Comparison of ENCODE assay signal across 23 cellular contexts in the genomic region with DNA sequence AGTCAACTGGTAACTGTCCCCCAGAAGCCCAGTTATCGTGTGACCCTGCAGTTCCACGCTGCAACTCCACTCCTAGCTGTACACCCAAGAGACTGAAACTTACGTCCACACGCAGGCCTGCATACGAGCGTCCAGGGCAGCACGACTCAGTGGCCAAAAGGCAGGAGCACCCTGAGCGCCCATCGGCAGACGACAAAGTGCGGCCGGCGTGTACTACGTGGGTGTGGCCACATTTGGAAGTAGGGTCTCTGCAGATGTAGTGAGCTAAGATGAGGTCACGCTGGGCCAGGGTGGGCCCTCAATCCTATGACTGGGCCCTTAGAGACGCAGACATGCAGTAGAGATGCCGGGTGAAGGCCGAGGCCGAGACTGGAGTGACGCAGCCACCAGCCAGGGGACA. TPM values are rescaled to one million over a fixed set of nuclear protein-coding genes. Genes with fewer than 3 reads are reported as not detected.
A peak's percentile ranks its signal among the peaks of the same experiment; 100 is the strongest.
DNase-seq lines count a peak whose midpoint lies in the region; ATAC-seq and TF ChIP-seq lines count a peak whose summit lies in the region.
"Had no signal": no experiment of that assay in that cellular context is flagged by ENCODE, and none has a peak within 500 bp of the region (broad histone marks: within the 10 kb centered on the region; RNA-seq: fewer than 3 reads in every experiment).

No MANE protein-coding gene starts in this region.

- H3K9me1 ChIP-seq in IMR-90 (ENCODE audit: insufficient read depth, low read length): no peaks in the 10 kb centered on the region

- H3K9me3 Mint-ChIP-seq in Caco-2 (ENCODE audit: unreplicated experiment) (no peaks in the 10 kb centered on the region), nephron progenitor cell (no peaks in the 10 kb centered on the region), neural progenitor cell (no peaks in the 10 kb centered on the region)
- H3K9me3 Mint-ChIP-seq: CD14-positive monocyte; CD4-positive, alpha-beta memory T cell; CD4-positive, CD25-positive, alpha-beta regulatory T cell; CD8-positive, alpha-beta memory T cell had no signal

- ATAC-seq in IMR-90 (ENCODE audit: low read depth) (no peak), GM21360 (IDR thresholded peaks at IDR 0.05; ENCODE audit: unreplicated experiment) (no peak), HG02981 (IDR thresholded peaks at IDR 0.05; ENCODE audit: unreplicated experiment) (no peak)
- ATAC-seq: GM12878 had no signal

- no peak overlapping the region for H2BK15ac ChIP-seq in IMR-90 (ENCODE audit: low read depth, low read length)

- H3K27me3 Mint-ChIP-seq in Caco-2 (ENCODE audit: insufficient read depth, unreplicated experiment) (no peaks in the 10 kb centered on the region), nephron progenitor cell (ENCODE audit: low read depth, poor library complexity) (no peaks in the 10 kb centered on the region), neural progenitor cell (ENCODE audit: insufficient read depth, low read depth) (peaks cover 8% of the 10 kb centered on the region)
- H3K27me3 Mint-ChIP-seq: CD4-positive, alpha-beta memory T cell; CD4-positive, CD25-positive, alpha-beta regulatory T cell; CD8-positive, alpha-beta memory T cell had no signal

- no peak overlapping the region for H3K14ac ChIP-seq in IMR-90 (replicated peaks; ENCODE audit: low read depth, low read length)

- H3K56ac ChIP-seq in IMR-90 (ENCODE audit: extremely low read depth, insufficient read depth, low read length): no peak overlapping the region

- no peak overlapping the region for H2BK20ac ChIP-seq in IMR-90 (ENCODE audit: low read depth, low read length)

- H3F3A ChIP-seq in neural progenitor cell (ENCODE audit: low read depth): no peaks in the 10 kb centered on the region

- no peak overlapping the region for H3K4me2 ChIP-seq in IMR-90 (ENCODE audit: low read depth, low read length)
- no peak overlapping the region for H3K4me2 ChIP-seq in neural progenitor cell
- H3K4me2 ChIP-seq: BLaER1 had no signal

- no peak overlapping the region for H2BK120ac ChIP-seq in IMR-90 (ENCODE audit: low read depth, low read length)

- peaks cover 24% of the 10 kb centered on the region for H3K36me3 Mint-ChIP-seq in Caco-2 (ENCODE audit: insufficient read depth, unreplicated experiment)
- H3K36me3 Mint-ChIP-seq in nephron progenitor cell (ENCODE audit: low read depth): no peaks in the 10 kb centered on the region
- no peaks in the 10 kb centered on the region for H3K36me3 Mint-ChIP-seq in neural progenitor cell

- no peak for TF ChIP-seq POLR2A in IMR-90 (IDR thresholded peaks at IDR 0.05; ENCODE audit: low read depth, low read length)

- no TSS peak for BruUV-seq in Caco-2 (replicated peaks; lab: Mats Ljungman, UMichigan)
- BruUV-seq in IMR-90 (replicated peaks; lab: Mats Ljungman, UMichigan): no TSS peak

- H3K4me3 ChIP-seq in Caco-2 (ENCODE audit: low read depth, low read length) (no peak overlapping the region), IMR-90 (ENCODE audit: insufficient read depth, low read depth, low read length) (no peak overlapping the region), neural progenitor cell (no peak overlapping the region)
- H3K4me3 ChIP-seq: BLaER1, GM12878 had no signal

- H3K27ac Mint-ChIP-seq in Caco-2 (ENCODE audit: unreplicated experiment): peak overlapping the region; percentile 3
- H3K27ac Mint-ChIP-seq in nephron progenitor cell: peak overlapping the region; percentile 77
- H3K27ac Mint-ChIP-seq in neural progenitor cell: no peak overlapping the region

- no peak overlapping the region for H3K23ac ChIP-seq in IMR-90 (ENCODE audit: low read depth, low read length)

- no peaks in the 10 kb centered on the region for H3K9me3 ChIP-seq in Caco-2
- H3K9me3 ChIP-seq in IMR-90 (ENCODE audit: control insufficient read depth, insufficient read depth, low read length): no peaks in the 10 kb centered on the region
- no peaks in the 10 kb centered on the region for H3K9me3 ChIP-seq in neural progenitor cell (ENCODE audit: low read depth)
- H3K9me3 ChIP-seq: BE2C, BLaER1 had no signal

- H3K4me1 ChIP-seq in Caco-2 (no peaks in the 10 kb centered on the region), IMR-90 (ENCODE audit: control insufficient read depth, insufficient read depth, low read length) (peaks cover 3% of the 10 kb centered on the region; the same call in 1 of the 2 replicates), neural progenitor cell (no peaks in the 10 kb centered on the region)
- H3K4me1 ChIP-seq: BE2C had no signal

- H4K5ac ChIP-seq in IMR-90 (ENCODE audit: low read depth, low read length): no peak overlapping the region

- no peaks in the 10 kb centered on the region for H3K79me2 ChIP-seq in neural progenitor cell (ENCODE audit: low read depth)

- H4K8ac ChIP-seq in IMR-90 (ENCODE audit: low read depth in 2 of 2, low read length in 2 of 2): no peak overlapping the region

- POLR2A ChIA-PET in Caco-2 (lab: Charles Lee): no interaction called here
- POLR2A ChIA-PET in IMR-90 (lab: Charles Lee; ENCODE audit: unreplicated experiment): no interaction called here
- POLR2A ChIA-PET in GM10248 (lab: Yijun Ruan, JAX): no interaction called here

- no peak overlapping the region for H3K18ac ChIP-seq in IMR-90 (ENCODE audit: low read depth, low read length)

- WGBS in IMR-90 (ENCODE audit: extremely low coverage in 2 of 2, insufficient read length in 1 of 2), 2 experiments: 91% methylated on average over 13 of the region's 20 CpGs; no CpG with 5 or more reads in 1 of the 2 experiments

- H3K4me1 Mint-ChIP-seq in Caco-2 (ENCODE audit: low read depth, unreplicated experiment): no peaks in the 10 kb centered on the region
- H3K4me1 Mint-ChIP-seq in nephron progenitor cell: peaks cover 8% of the 10 kb centered on the region
- H3K4me1 Mint-ChIP-seq in neural progenitor cell: peaks cover 3% of the 10 kb centered on the region

- in situ Hi-C loops in IMR-90 (cut with MboI; ENCODE audit: low sequenced_read_pairs): no loop called here

- intact Hi-C loops in Caco-2 (cut with micrococcal nuclease; ENCODE audit: unreplicated experiment): no loop called here
- intact Hi-C loops in IMR-90 (cut with micrococcal nuclease): no loop called here

- H3K27me3 ChIP-seq in Caco-2 (replicated peaks; ENCODE audit: control insufficient read depth, insufficient read depth, low read length) (no peaks in the 10 kb centered on the region), IMR-90 (ENCODE audit: control insufficient read depth, insufficient read depth, low read length) (no peaks in the 10 kb centered on the region), neural progenitor cell (no peaks in the 10 kb centered on the region)
- H3K27me3 ChIP-seq: BE2C, BLaER1 had no signal

- no peak overlapping the region for H2AK5ac ChIP-seq in IMR-90 (ENCODE audit: low read depth, low read length)

- H3K27ac ChIP-seq in IMR-90 (ENCODE audit: insufficient read depth, low read length) (no peak overlapping the region), neural progenitor cell (no peak overlapping the region)
- H3K27ac ChIP-seq: BLaER1 had no signal

- CTCF ChIA-PET in Caco-2 (lab: Charles Lee) (no interaction called here), IMR-90 (lab: Yijun Ruan, JAX) (no interaction called here), GM10248 (lab: Yijun Ruan, JAX) (no interaction called here)

- no peak overlapping the region for H4K91ac ChIP-seq in IMR-90 (ENCODE audit: insufficient read depth, low read depth, low read length)

- peaks cover 4 to 16% of the 10 kb centered on the region in 2 experiments; a peak in 2 of 4 replicates for H3K79me1 ChIP-seq in IMR-90 (ENCODE audit: low read depth in 1 of 2, low read length in 2 of 2)

- H3K4me3 Mint-ChIP-seq in Caco-2 (ENCODE audit: unreplicated experiment) (no peak overlapping the region), nephron progenitor cell (no peak overlapping the region), neural progenitor cell (peak overlapping the region; percentile 24)
- H3K4me3 Mint-ChIP-seq: CD14-positive monocyte; CD4-positive, alpha-beta memory T cell; CD4-positive, CD25-positive, alpha-beta regulatory T cell; CD8-positive, alpha-beta memory T cell had no signal

- no peak overlapping the region for H3K4ac ChIP-seq in IMR-90 (ENCODE audit: low read depth, low read length)

- DNase-seq in Caco-2 (no peak), IMR-90 (no peak), nephron progenitor cell (no peak), neural progenitor cell (ENCODE audit: low spot score) (no peak), NCI-H69 (lab: John Stamatoyannopoulos, UW) (no peak), GM10248 (ENCODE audit: extremely low spot score) (no peak)
- DNase-seq: 8988T; ACHN; BE2C; Calu3; CD4-positive, alpha-beta memory T cell; CD4-positive, CD25-positive, alpha-beta regulatory T cell; CD8-positive, alpha-beta memory T cell; COR-L47; DMS79 treated with DMSO at 0.1 percent for 48 hours; GF-D8 had no signal

- H2AFZ ChIP-seq in IMR-90 (replicated peaks; ENCODE audit: low read length, poor library complexity): peak overlapping the region; percentile 33
- no peak overlapping the region for H2AFZ ChIP-seq in neural progenitor cell (replicated peaks)

- dilution Hi-C loops in IMR-90 (cut with HindIII; ENCODE audit: low sequenced_read_pairs, unreplicated experiment): no loop called here

- H3K36me3 ChIP-seq in Caco-2 (ENCODE audit: control insufficient read depth, insufficient read depth, low read length) (peaks cover 4% of the 10 kb centered on the region), IMR-90 (ENCODE audit: control insufficient read depth, insufficient read depth, low read length) (peaks cover 31% of the 10 kb centered on the region), neural progenitor cell (no peaks in the 10 kb centered on the region)
- H3K36me3 ChIP-seq: BE2C had no signal

- no peak overlapping the region for H2BK5ac ChIP-seq in IMR-90 (ENCODE audit: low read depth, low read length, poor library complexity, severe bottlenecking)

- H3K9ac ChIP-seq in IMR-90 (ENCODE audit: low read depth, low read length) (no peak overlapping the region), neural progenitor cell (no peak overlapping the region)
- H3K9ac ChIP-seq: BLaER1 had no signal

- H2AK9ac ChIP-seq in IMR-90 (replicated peaks; ENCODE audit: low read depth, low read length, poor library complexity): no peak overlapping the region

- no peak for TF ChIP-seq RAD21 in IMR-90 (IDR thresholded peaks at IDR 0.05; ENCODE audit: low read length)

- H4K20me1 ChIP-seq in IMR-90 (ENCODE audit: insufficient read depth, low read length) (0 out of 2 replicates have a peak, but pooled peaks cover 3% of the 10 kb centered on the region), neural progenitor cell (ENCODE audit: low read depth) (peaks cover 4% of the 10 kb centered on the region)

- no peak for TF ChIP-seq CTCF in Caco-2 (IDR thresholded peaks at IDR 0.05; ENCODE audit: insufficient read depth in 1 of 2, low read depth in 1 of 2, low read length in 1 of 2, severe bottlenecking in 1 of 2, unreplicated experiment in 1 of 2)
- TF ChIP-seq CTCF in IMR-90 (conservative IDR thresholded peaks at IDR 0.05; ENCODE audit: low read depth, low read length): no peak
- no peak for TF ChIP-seq CTCF in nephron progenitor cell (IDR thresholded peaks at IDR 0.05)
- TF ChIP-seq CTCF in neural progenitor cell (IDR thresholded peaks at IDR 0.05): no peak
- no peak for TF ChIP-seq CTCF in GM10248 (IDR thresholded peaks at IDR 0.05; ENCODE audit: control extremely low read depth, extremely low read depth, low read depth, missing control alignments)

RNA-seq across cellular contexts. Expression of a gene that starts 13.5 kb away (rescaled TPM):
- 55.3 and 57.8 TPM in 2 replicates for total RNA-seq in Caco-2 (2022)
- 7.2 TPM in 2 replicates for total RNA-seq in IMR-90 (2012; rRNA removed)
- polyA plus RNA-seq in IMR-90 (2012; rRNA removed): 30.2 and 32.5 TPM in 2 replicates
- polyA plus RNA-seq in IMR-90 (2012; cell fraction: cytosol; rRNA removed): 28.6 and 42.1 TPM in 2 replicates
- polyA plus RNA-seq in IMR-90 (2012; cell fraction: nucleus; rRNA removed; ENCODE audit: low replicate concordance): 24.8 and 44.6 TPM in 2 replicates
- total RNA-seq in neural progenitor cell (ENCODE audit: low replicate concordance): 5.0 and 11.6 TPM in 2 replicates

RNA-seq across cellular contexts. Expression of a gene that starts 13.7 kb away (rescaled TPM):
- total RNA-seq in Caco-2 (2022) (179 and 181 TPM in 2 replicates), IMR-90 (2012; rRNA removed) (84.2 and 102 TPM in 2 replicates), neural progenitor cell (ENCODE audit: low replicate concordance) (31.8 and 48.5 TPM in 2 replicates)
- polyA plus RNA-seq in IMR-90 (2012; rRNA removed): 109 and 112 TPM in 2 replicates
- 69.3 and 87.7 TPM in 2 replicates for polyA plus RNA-seq in IMR-90 (2012; cell fraction: cytosol; rRNA removed)
- 45.7 and 54.3 TPM in 2 replicates for polyA plus RNA-seq in IMR-90 (2012; cell fraction: nucleus; rRNA removed; ENCODE audit: low replicate concordance)

RNA-seq across cellular contexts. Expression of a gene that starts 23.2 kb away (rescaled TPM):
- total RNA-seq in Caco-2 (2022) (not detected in 2 replicates), IMR-90 (2012; rRNA removed) (not detected in 2 replicates), neural progenitor cell (ENCODE audit: low replicate concordance) (not detected in 2 replicates)
- not detected in 2 replicates for polyA plus RNA-seq in IMR-90 (2012; rRNA removed)
- polyA plus RNA-seq in IMR-90 (2012; cell fraction: cytosol; rRNA removed): not detected in 2 replicates
- polyA plus RNA-seq in IMR-90 (2012; cell fraction: nucleus; rRNA removed; ENCODE audit: low replicate concordance): not detected in 2 replicates
- total RNA-seq: A673; Calu3; CD4-positive, alpha-beta memory T cell; CD4-positive, CD25-positive, alpha-beta regulatory T cell; CD8-positive, alpha-beta memory T cell; GM12878 had no signal
- polyA plus RNA-seq: AG04450; CD14-positive monocyte; CD4-positive, alpha-beta memory T cell; CD4-positive, CD25-positive, alpha-beta regulatory T cell; CD8-positive, alpha-beta memory T cell; GM12878 had no signal

RNA-seq across cellular contexts. Expression of a gene that starts 31.5 kb away (rescaled TPM):
- total RNA-seq in Caco-2 (2022): 251 and 268 TPM in 2 replicates
- total RNA-seq in IMR-90 (2012; rRNA removed): 40.5 and 41.7 TPM in 2 replicates
- polyA plus RNA-seq in IMR-90 (2012; rRNA removed): 157 and 209 TPM in 2 replicates
- polyA plus RNA-seq in IMR-90 (2012; cell fraction: cytosol; rRNA removed): 109 and 184 TPM in 2 replicates
- polyA plus RNA-seq in IMR-90 (2012; cell fraction: nucleus; rRNA removed; ENCODE audit: low replicate concordance): 87.9 and 240 TPM in 2 replicates
- total RNA-seq in neural progenitor cell (ENCODE audit: low replicate concordance): 53.4 and 150 TPM in 2 replicates

RNA-seq across cellular contexts. Expression of a gene that starts 39.7 kb away (rescaled TPM):
- total RNA-seq in Caco-2 (2022) (97.7 and 98.0 TPM in 2 replicates), IMR-90 (2012; rRNA removed) (3.2 and 4.7 TPM in 2 replicates), neural progenitor cell (ENCODE audit: low replicate concordance) (7.8 and 57.9 TPM in 2 replicates)
- polyA plus RNA-seq in IMR-90 (2012; rRNA removed): 11.8 and 13.2 TPM in 2 replicates
- 6.8 and 10.7 TPM in 2 replicates for polyA plus RNA-seq in IMR-90 (2012; cell fraction: cytosol; rRNA removed)
- polyA plus RNA-seq in IMR-90 (2012; cell fraction: nucleus; rRNA removed; ENCODE audit: low replicate concordance): 4.7 and 22.2 TPM in 2 replicates
